In genomic region chrX:74853255-74853654, GRCh38 we compare ENCODE assay signal across 1 cellular context.
TF ChIP-seq lines count a peak whose summit lies in the region.

No MANE protein-coding gene starts in this region.

TF ChIP-seq in GM23338, 12 proteins besides CTCF, POLR2A, EP300 and RAD21 (continued from another document):
- TF ChIP-seq REST (IDR thresholded peaks at IDR 0.05; ENCODE audit: unreplicated experiment) (no peak), EZH2phosphoT487 (IDR thresholded peaks at IDR 0.05; ENCODE audit: unreplicated experiment) (no peak), ZNF331 (CRISPR knock-in tag; IDR thresholded peaks at IDR 0.05; ENCODE audit: low read depth) (no peak), EZH2 (IDR thresholded peaks at IDR 0.05; ENCODE audit: low read depth, unreplicated experiment) (no peak), ZNF114 (CRISPR knock-in tag; IDR thresholded peaks at IDR 0.05) (no peak), NANOG (IDR thresholded peaks at IDR 0.05; ENCODE audit: borderline replicate concordance) (no peak), POLR2AphosphoS5 (IDR thresholded peaks at IDR 0.05; ENCODE audit: low read depth) (no peak), CREB1 (CRISPR knock-in tag; IDR thresholded peaks at IDR 0.05; ENCODE audit: low read depth) (no peak), JUNB (IDR thresholded peaks at IDR 0.05; ENCODE audit: unreplicated experiment) (no peak)
